Comparison of ENCODE assay signal across 8 cellular contexts in genomic region chr14:39426605-39427004, GRCh38. TPM values are rescaled to one million over a fixed set of nuclear protein-coding genes. Genes with fewer than 3 reads are reported as not detected.
DNase-seq lines count a peak whose midpoint lies in the region; ATAC-seq and TF ChIP-seq lines count a peak whose summit lies in the region.

No MANE protein-coding gene starts in this region.

- CTCF ChIA-PET in MCF 10A (lab: Yijun Ruan, JAX) (interaction anchor here (0.6 to 2.9 kb wide), 25 partner anchors 8 to 713 kb away, joined by 3 to 15 read pairs (median 4); partner anchors contain the start of genes GEMIN2, SEC23A and TRAPPC6B), mammary epithelial cell (lab: Charles Lee; ENCODE audit: low non-redundant PET) (interaction anchor here (0.6 to 1.0 kb wide), 3 partner anchors 319 to 372 kb away, joined by 3 to 5 read pairs (median 4); no protein-coding TSS in a partner anchor)

- H3K27me3 ChIP-seq in breast epithelium (no peaks in the 10 kb centered on the region), mammary epithelial cell (ENCODE audit: insufficient read depth, low read length) (no peaks in the 10 kb centered on the region), MG63 (no peaks in the 10 kb centered on the region)

- intact Hi-C loops in MCF 10A (cut with micrococcal nuclease), result loop anchor here (1.0 kb wide), 1 partner anchor 319 kb away; no protein-coding TSS in a partner anchor
- intact Hi-C loops in breast epithelium (cut with DNase I; ENCODE audit: low total_unique reads), result no loop called here
- intact Hi-C loops in mammary epithelial cell (cut with micrococcal nuclease), result loop anchor here (1.0 to 5.0 kb wide), 2 partner anchors 194 to 319 kb away; partner anchors contain the start of gene MIA2

- DNase-seq in MCF 10A (ENCODE audit: unreplicated experiment) (peak; percentile 54), breast epithelium (ENCODE audit: low spot score in 2 of 2) (no peak), NCI-H2107 treated with DMSO at 0.1 percent for 48 hours (lab: John Stamatoyannopoulos, UW; ENCODE audit: unreplicated experiment) (peak; percentile 80), mammary epithelial cell (peak; percentile 31), pulmonary artery endothelial cell (ENCODE audit: low read depth, low spot score) (peak; percentile 26), MG63 (no peak)

- H2AFZ ChIP-seq in mammary epithelial cell (ENCODE audit: low read depth, low read length), result peak overlapping the region; percentile 17

- H3K4me1 ChIP-seq in breast epithelium (peaks cover 2 to 4% of the 10 kb centered on the region in 2 donors), mammary epithelial cell (ENCODE audit: insufficient read depth, low read length) (peaks cover 16% of the 10 kb centered on the region)

- peaks cover 8% of the 10 kb centered on the region for H3K36me3 Mint-ChIP-seq in MCF 10A (ENCODE audit: insufficient read depth, unreplicated experiment)

- in situ Hi-C loops in mammary epithelial cell (cut with MboI; ENCODE audit: low sequenced_read_pairs in 2 of 2), result loop anchor here in 1 of 2 donors (10.0 kb wide), 1 partner anchor 322 kb away; the partner anchor contains the start of gene SEC23A

- POLR2A ChIA-PET in MCF 10A (lab: Yijun Ruan, JAX), result interaction anchor here (1.0 to 2.6 kb wide), 5 partner anchors 160 to 324 kb away, joined by 4 to 13 read pairs (median 5); partner anchors contain the start of genes GEMIN2 and TRAPPC6B

- no peaks in the 10 kb centered on the region for H3K27me3 Mint-ChIP-seq in MCF 10A (ENCODE audit: insufficient read depth, unreplicated experiment)

- H3K36me3 ChIP-seq in breast epithelium (no peaks in the 10 kb centered on the region), mammary epithelial cell (ENCODE audit: insufficient read depth, low read length) (no peaks in the 10 kb centered on the region), MG63 (no peaks in the 10 kb centered on the region)

- H3K4me1 Mint-ChIP-seq in MCF 10A (ENCODE audit: insufficient read depth, unreplicated experiment), result peaks cover 40% of the 10 kb centered on the region

- WGBS in mammary epithelial cell (ENCODE audit: low coverage, missing lambda C conversion rate), result 46% methylated on average over 7 of the region's 7 CpGs

- BruUV-seq in MCF 10A (replicated peaks; lab: Mats Ljungman, UMichigan), result no TSS peak
- BruUV-seq in mammary epithelial cell (replicated peaks; lab: Mats Ljungman, UMichigan), result no TSS peak

- no peak overlapping the region for H3K27ac Mint-ChIP-seq in MCF 10A (ENCODE audit: low read depth, unreplicated experiment)

- no peak overlapping the region for H3K4me3 Mint-ChIP-seq in MCF 10A (ENCODE audit: unreplicated experiment)

- H3K4me3 ChIP-seq in breast epithelium (no peak overlapping the region), mammary epithelial cell (replicated peaks in 1 of 3; ENCODE audit: insufficient read depth in 1 of 3, low read depth in 2 of 3, low read length in 3 of 3) (no peak overlapping the region), MG63 (no peak overlapping the region)

- H3K79me2 ChIP-seq in mammary epithelial cell (ENCODE audit: insufficient read depth, low read length), result peaks cover 75% of the 10 kb centered on the region

- no peaks in the 10 kb centered on the region for H3K9me3 Mint-ChIP-seq in MCF 10A (ENCODE audit: unreplicated experiment)

- no peaks in the 10 kb centered on the region for H4K20me1 ChIP-seq in mammary epithelial cell (ENCODE audit: insufficient read depth, low read length)

- no peak for TF ChIP-seq POLR2A in breast epithelium (IDR thresholded peaks at IDR 0.05)

- no peak overlapping the region for H3K9ac ChIP-seq in mammary epithelial cell (ENCODE audit: insufficient read depth, low read length)

- H3K9me3 ChIP-seq in breast epithelium (no peaks in the 10 kb centered on the region), mammary epithelial cell (replicated peaks; ENCODE audit: insufficient read depth, low read length) (no peaks in the 10 kb centered on the region), MG63 (no peaks in the 10 kb centered on the region)

- TF ChIP-seq CTCF in MCF 10A (IDR thresholded peaks at IDR 0.05; ENCODE audit: unreplicated experiment), result peak; percentile 16
- TF ChIP-seq CTCF in breast epithelium (IDR thresholded peaks at IDR 0.05), result peak in 1 of 3 donors; percentile 12
- peak in 1 of 2 donors; percentile 35 for TF ChIP-seq CTCF in mammary epithelial cell (conservative IDR thresholded peaks at IDR 0.05 in 1 of 2, IDR thresholded peaks at IDR 0.05 in 1 of 2; ENCODE audit: extremely low read depth in 1 of 2, insufficient read depth in 1 of 2, low read depth in 1 of 2, low read length in 2 of 2)

- H3K27ac ChIP-seq in breast epithelium (no peak overlapping the region), mammary epithelial cell (ENCODE audit: insufficient read depth, low read depth, low read length) (no peak overlapping the region)

- H3K4me2 ChIP-seq in mammary epithelial cell (ENCODE audit: insufficient read depth, low read depth, low read length), result peak overlapping the region; percentile 2

- dilution Hi-C loops in mammary epithelial cell (cut with HindIII; ENCODE audit: low sequenced_read_pairs), result no loop called here

- ATAC-seq in HG02981 (IDR thresholded peaks at IDR 0.05; ENCODE audit: unreplicated experiment), result no peak
- no peak for ATAC-seq in HG02970 (IDR thresholded peaks at IDR 0.05; ENCODE audit: low FRiP score, unreplicated experiment)

RNA-seq across cellular contexts. Expression of gene FBXO33, which starts 5.6 kb away (rescaled TPM):
- total RNA-seq in MCF 10A (2022) (3.9 and 5.6 TPM in 2 replicates), breast epithelium (10 to 100 TPM; 14.1 to 21.5 (median 15.8) TPM), mammary epithelial cell (10 to 100 TPM in 1 of 2 donors, 1 to 10 TPM in 1; 6.0 to 13.2 TPM), pulmonary artery endothelial cell (12.7 and 17.5 TPM in 2 replicates)
- polyA plus RNA-seq in mammary epithelial cell, result 6.3 TPM
- polyA minus RNA-seq in mammary epithelial cell, result 3.9 TPM
- total RNA-seq in MG63 (2014; rRNA removed; shearing (Covaris generic); ENCODE audit: low replicate concordance), result 4.2 and 11.5 TPM in 2 replicates

Comparison
In these comparisons a context has a peak if more than half of its experiments do, and no peak if none do; other contexts are left out.
1. DNase-seq: peak in MCF 10A (single experiment), NCI-H2107 treated with DMSO at 0.1 percent for 48 hours (single experiment), mammary epithelial cell (single experiment) and pulmonary artery endothelial cell (single experiment); none in breast epithelium (0 of 2) and MG63 (single experiment).